In genomic region chr1:171668372-171668771, GRCh38 we compare ENCODE assay signal across 9 cellular contexts. TPM values are rescaled to one million over a fixed set of nuclear protein-coding genes. Genes with fewer than 3 reads are reported as not detected.
"Had no signal": no experiment of that assay in that cellular context is flagged by ENCODE, and none has a peak within 500 bp of the region (broad histone marks: within the 10 kb centered on the region; RNA-seq: fewer than 3 reads in every experiment).

No MANE protein-coding gene starts in this region.

- DNase-seq: IMR-90, KBM-7, KG1 had no signal

- H3K27ac ChIP-seq: HL-60, KMS-11 had no signal

- FAIRE-seq: HTR-8/SVneo had no signal

- H3K9ac ChIP-seq: KMS-11 had no signal

- H3K4me2 ChIP-seq: KMS-11 had no signal

RNA-seq across cellular contexts. Expression of gene MYOC, which starts 15.9 kb away (rescaled TPM):
- total RNA-seq: HT-29, HT1080, IMR-90 had no signal
- polyA plus RNA-seq: IgD-negative memory B cell, IMR-90 had no signal

RNA-seq across cellular contexts. Expression of gene MYOCOS, which starts 46.3 kb away (rescaled TPM):
- total RNA-seq: HT-29, HT1080, IMR-90 had no signal
- polyA plus RNA-seq: IMR-90 had no signal
